27 cellular contexts compared by ENCODE assay signal in genomic region chr17:51091635-51092034, GRCh38. TPM values are rescaled to one million over a fixed set of nuclear protein-coding genes. Genes with fewer than 3 reads are reported as not detected.
DNase-seq lines count a peak whose midpoint lies in the region; ATAC-seq and TF ChIP-seq lines count a peak whose summit lies in the region.
"Had no signal": no experiment of that assay in that cellular context is flagged by ENCODE, and none has a peak within 500 bp of the region (broad histone marks: within the 10 kb centered on the region; RNA-seq: fewer than 3 reads in every experiment).

No MANE protein-coding gene starts in this region.

- peak; percentile 63 for ATAC-seq in sciatic nerve
- ATAC-seq: left lobe of liver, SK-N-SH treated with all-trans-retinoic acid at 6 μM for 48 hours, T-helper 17 cell had no signal

- CTCF ChIA-PET in HEK293 (lab: Yijun Ruan, JAX) = interaction anchor here (0.6 to 0.7 kb wide), 4 partner anchors 28 to 373 kb away, joined by 3 to 4 read pairs (median 3); no protein-coding TSS in a partner anchor

- H3K36me3 Mint-ChIP-seq in endothelial cell (ENCODE audit: low read depth, unreplicated experiment) = no peaks in the 10 kb centered on the region
- H3K36me3 Mint-ChIP-seq: activated CD4-positive, alpha-beta memory T cell treated with anti-CD3 and anti-CD28 coated beads for 36 hours; type B pancreatic cell had no signal

- peaks cover 7% of the 10 kb centered on the region; the same call in 1 of the 2 replicates for H3K4me1 ChIP-seq in HEK293 (ENCODE audit: control insufficient read depth, insufficient read depth, low read length)
- peaks cover 9 to 46% (median 19%) of the 10 kb centered on the region in 4 donors for H3K4me1 ChIP-seq in transverse colon

- H3K27ac Mint-ChIP-seq in endothelial cell (ENCODE audit: unreplicated experiment) = peak overlapping the region; percentile 25
- H3K27ac Mint-ChIP-seq: activated CD4-positive, alpha-beta memory T cell treated with anti-CD3 and anti-CD28 coated beads for 36 hours; activated naive CD8-positive, alpha-beta T cell; activated T-helper 2 cell treated with anti-CD3 and anti-CD28 coated beads, Interferon-gamma antibody, Interleukin-2, Interleukin-4, amounts not matched to agents 10 μg/mL and 5 μg/mL and 100 μg/mL, durations not matched to agents 14 hours and 24 hours and 36 hours; memory B cell; T-helper 17 cell; type B pancreatic cell had no signal

- POLR2A ChIA-PET in HEK293 (lab: Yijun Ruan, JAX) = interaction anchor here (0.7 kb wide), 1 partner anchor 11 kb away, joined by 3 read pairs; no protein-coding TSS in a partner anchor

- H3K27ac ChIP-seq in HEK293 (ENCODE audit: extremely low read depth, low read depth, low read length) = no peak overlapping the region
- H3K27ac ChIP-seq in transverse colon = no peak overlapping the region
- H3K27ac ChIP-seq in brain microvascular endothelial cell = no peak overlapping the region
- H3K27ac ChIP-seq: BLaER1 treated with 17β-estradiol and CSF1 and Interleukin-3, amounts not matched to agents 10 nM and 100 nM; spleen had no signal

- H3K9me3 ChIP-seq in HEK293 (ENCODE audit: control insufficient read depth, insufficient read depth, low read depth, low read length) (no peaks in the 10 kb centered on the region), transverse colon (no peaks in the 10 kb centered on the region)
- H3K9me3 ChIP-seq: BLaER1 treated with 17β-estradiol and CSF1 and Interleukin-3, amounts not matched to agents 10 nM and 100 nM; spleen had no signal

- no peaks in the 10 kb centered on the region for H3K9me3 Mint-ChIP-seq in endothelial cell (ENCODE audit: unreplicated experiment)
- H3K9me3 Mint-ChIP-seq: activated CD4-positive, alpha-beta memory T cell treated with anti-CD3 and anti-CD28 coated beads for 36 hours; activated T-helper 2 cell treated with anti-CD3 and anti-CD28 coated beads, Interferon-gamma antibody, Interleukin-2, Interleukin-4, amounts not matched to agents 10 μg/mL and 5 μg/mL and 100 μg/mL, durations not matched to agents 14 hours and 24 hours and 36 hours; memory B cell; type B pancreatic cell had no signal

- TF ChIP-seq EP300 in transverse colon (IDR thresholded peaks at IDR 0.05; ENCODE audit: low read depth) = no peak

- WGBS in transverse colon (ENCODE audit: low coverage in 1 of 2), 2 donors = 71 to 79% methylated on average over 2 of the region's 2 CpGs

- H3K36me3 ChIP-seq in HEK293 (ENCODE audit: control insufficient read depth in 2 of 2, insufficient read depth in 1 of 2, low read length in 2 of 2) (peaks cover 0 to 7% of the 10 kb centered on the region in 2 experiments; a peak in 1 of 3 replicates), transverse colon (no peaks in the 10 kb centered on the region), brain microvascular endothelial cell (replicated peaks) (no peaks in the 10 kb centered on the region)

- H3K27me3 ChIP-seq in transverse colon (no peaks in the 10 kb centered on the region), brain microvascular endothelial cell (replicated peaks) (no peaks in the 10 kb centered on the region)
- H3K27me3 ChIP-seq: BLaER1 treated with 17β-estradiol and CSF1 and Interleukin-3, amounts not matched to agents 10 nM and 100 nM; spleen had no signal

- no peak overlapping the region for H3K4me3 ChIP-seq in HEK293 (ENCODE audit: low read depth, low read length)
- no peak overlapping the region for H3K4me3 ChIP-seq in transverse colon
- H3K4me3 ChIP-seq in brain microvascular endothelial cell (ENCODE audit: low read depth, low read length) = no peak overlapping the region
- H3K4me3 ChIP-seq: BLaER1 treated with 17β-estradiol and CSF1 and Interleukin-3, amounts not matched to agents 10 nM and 100 nM; spleen had no signal

- in situ Hi-C loops in transverse colon (cut with MboI; ENCODE audit: low pct_ligation_motif_present in 1 of 4, low pct_unique_long_range_greater_than_20kb in 1 of 4, low sequenced_read_pairs in 3 of 4) = no loop called here
- in situ Hi-C loops in brain microvascular endothelial cell (cut with HindIII; ENCODE audit: low pct_ligation_motif_present, low sequenced_read_pairs) = no loop called here

- intact Hi-C loops in sciatic nerve (cut with DNase I) = no loop called here
- intact Hi-C loops in transverse colon (cut with DNase I; ENCODE audit: low total_unique reads) = no loop called here

- DNase-seq in NCI-H69 (lab: John Stamatoyannopoulos, UW) (peak; percentile 74), endothelial cell (ENCODE audit: low spot score) (no peak), sciatic nerve (ENCODE audit: low spot score) (no peak), transverse colon (no peak), brain microvascular endothelial cell (no peak), A172 (ENCODE audit: low spot score) (no peak)
- no peak for DNase-seq in activated CD8-positive, alpha-beta memory T cell treated with anti-CD3 and anti-CD28 coated beads for 24 hours
- DNase-seq: activated CD4-positive, alpha-beta memory T cell treated with anti-CD3 and anti-CD28 coated beads for 36 hours; activated CD4-positive, CD25-positive, alpha-beta regulatory T cell treated with anti-CD3 and anti-CD28 coated beads, Interleukin-2, amount 50 U/mL, for 72 hours; aorta; COR-L47; DMS79 treated with DMSO at 0.1 percent for 48 hours; GF-D8; NCI-H146; NCI-H526; nucleus accumbens; OCI-M1; spleen; T-helper 17 cell had no signal

- TF ChIP-seq POLR2A in transverse colon (IDR thresholded peaks at IDR 0.05) = no peak

- no peak for TF ChIP-seq CTCF in HEK293 (tag by site-specific recombination; IDR thresholded peaks at IDR 0.05)
- no peak for TF ChIP-seq CTCF in endothelial cell (IDR thresholded peaks at IDR 0.05; ENCODE audit: unreplicated experiment)
- no peak for TF ChIP-seq CTCF in transverse colon (IDR thresholded peaks at IDR 0.05)
- TF ChIP-seq CTCF in brain microvascular endothelial cell (IDR thresholded peaks at IDR 0.05; ENCODE audit: low read depth, low read length, missing control alignments) = no peak

- H3K4me3 Mint-ChIP-seq in endothelial cell (ENCODE audit: unreplicated experiment) = no peak overlapping the region
- H3K4me3 Mint-ChIP-seq: activated CD4-positive, alpha-beta memory T cell treated with anti-CD3 and anti-CD28 coated beads for 36 hours; activated naive CD8-positive, alpha-beta T cell; memory B cell; T-helper 17 cell; type B pancreatic cell had no signal

- H3K4me1 Mint-ChIP-seq in endothelial cell (ENCODE audit: unreplicated experiment) = no peaks in the 10 kb centered on the region

- no peaks in the 10 kb centered on the region for H3K27me3 Mint-ChIP-seq in endothelial cell (ENCODE audit: unreplicated experiment)
- H3K27me3 Mint-ChIP-seq: activated CD4-positive, alpha-beta memory T cell treated with anti-CD3 and anti-CD28 coated beads for 36 hours; memory B cell; T-helper 17 cell; type B pancreatic cell had no signal

TF ChIP-seq in HEK293, 187 proteins besides CTCF, POLR2A, EP300 and RAD21:
- no peak for TF ChIP-seq ZBTB1 (tag by site-specific recombination; IDR thresholded peaks at IDR 0.05)
- TF ChIP-seq ZNF558 (tag by site-specific recombination; IDR thresholded peaks at IDR 0.05) = no peak
- TF ChIP-seq GLIS2 (tag by site-specific recombination; IDR thresholded peaks at IDR 0.05) = no peak
- no peak for TF ChIP-seq ZNF677 (tag by site-specific recombination; IDR thresholded peaks at IDR 0.05)
- TF ChIP-seq ZEB2 (tag by site-specific recombination; IDR thresholded peaks at IDR 0.05) = 0 out of 2 replicates have a peak, but pooled peaks have one; percentile 27
- TF ChIP-seq, protein P1, sequence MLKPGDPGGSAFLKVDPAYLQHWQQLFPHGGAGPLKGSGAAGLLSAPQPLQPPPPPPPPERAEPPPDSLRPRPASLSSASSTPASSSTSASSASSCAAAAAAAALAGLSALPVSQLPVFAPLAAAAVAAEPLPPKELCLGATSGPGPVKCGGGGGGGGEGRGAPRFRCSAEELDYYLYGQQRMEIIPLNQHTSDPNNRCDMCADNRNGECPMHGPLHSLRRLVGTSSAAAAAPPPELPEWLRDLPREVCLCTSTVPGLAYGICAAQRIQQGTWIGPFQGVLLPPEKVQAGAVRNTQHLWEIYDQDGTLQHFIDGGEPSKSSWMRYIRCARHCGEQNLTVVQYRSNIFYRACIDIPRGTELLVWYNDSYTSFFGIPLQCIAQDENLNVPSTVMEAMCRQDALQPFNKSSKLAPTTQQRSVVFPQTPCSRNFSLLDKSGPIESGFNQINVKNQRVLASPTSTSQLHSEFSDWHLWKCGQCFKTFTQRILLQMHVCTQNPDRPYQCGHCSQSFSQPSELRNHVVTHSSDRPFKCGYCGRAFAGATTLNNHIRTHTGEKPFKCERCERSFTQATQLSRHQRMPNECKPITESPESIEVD (tag by site-specific recombination; IDR thresholded peaks at IDR 0.05) = peak; percentile 45
- 0 out of 2 replicates have a peak, but pooled peaks have one; percentile 42 for TF ChIP-seq ZNF362 (tag by site-specific recombination; IDR thresholded peaks at IDR 0.05)
- TF ChIP-seq ZNF76 (tag by site-specific recombination; IDR thresholded peaks at IDR 0.05; ENCODE audit: borderline replicate concordance, low read depth) = no peak

RNA-seq across cellular contexts. Expression of gene SPAG9, which starts 29.0 kb away (rescaled TPM):
- total RNA-seq in endothelial cell (ENCODE audit: unreplicated experiment) (107 TPM), sciatic nerve (233 TPM), transverse colon (100 to 1,000 TPM in 3 of 4 donors, 10 to 100 TPM in 1; 37.0 to 131 (median 116) TPM)
- 50.6 and 74.3 TPM in 2 replicates for total RNA-seq in A172 (2014; rRNA removed; shearing (Covaris generic))
